14 cellular contexts compared by ENCODE assay signal in the genomic region with DNA sequence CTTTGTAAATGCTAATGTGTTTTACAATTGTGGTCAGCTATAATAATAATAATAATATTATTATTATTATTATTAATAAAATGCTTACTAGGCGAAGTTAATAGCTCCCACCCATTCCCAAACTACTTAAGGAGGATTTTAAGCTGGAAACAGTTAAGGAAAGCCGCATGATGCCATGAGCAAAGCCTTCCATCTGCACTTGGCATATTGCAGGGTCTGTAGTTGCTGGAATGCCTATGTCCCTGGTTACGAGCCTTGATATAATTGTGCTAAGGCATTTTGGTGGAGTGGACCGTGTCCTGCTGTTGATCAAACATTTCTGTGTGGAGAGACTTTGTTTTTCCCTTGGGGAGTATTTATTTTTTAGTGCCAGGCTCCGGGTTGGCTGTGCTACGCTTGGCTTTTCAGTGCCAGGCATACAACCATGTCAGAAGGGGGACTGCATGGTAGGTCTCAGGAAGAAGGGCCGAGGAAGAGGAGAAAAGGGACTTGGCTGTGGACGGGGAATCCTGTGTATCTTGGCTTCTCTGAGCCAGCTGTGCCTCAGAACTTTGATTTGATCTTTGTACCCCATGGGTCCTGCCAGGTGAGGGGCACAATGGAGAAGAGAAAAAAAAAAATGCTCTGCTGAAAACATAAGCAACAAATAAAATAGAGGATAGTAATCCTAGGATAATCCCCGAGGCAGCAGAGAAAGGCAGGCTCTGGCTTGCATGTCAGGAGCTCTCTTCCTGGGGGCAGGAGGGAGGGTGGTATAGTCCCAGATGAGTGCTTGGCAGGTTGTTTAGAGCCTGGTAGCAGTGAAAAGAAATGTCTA.
DNase-seq lines count a peak whose midpoint lies in the region; ATAC-seq and TF ChIP-seq lines count a peak whose summit lies in the region.
"Had no signal": no experiment of that assay in that cellular context is flagged by ENCODE, and none has a peak within 500 bp of the region (broad histone marks: within the 10 kb centered on the region; RNA-seq: fewer than 3 reads in every experiment).

No MANE protein-coding gene starts in this region.

- no peaks in the 10 kb centered on the region for H3K4me1 ChIP-seq in muscle layer of duodenum (ENCODE audit: control insufficient read depth in 1 of 2, insufficient read depth in 2 of 2, low read length in 2 of 2)

- H3K27ac ChIP-seq in C4-2B = peak overlapping the region; percentile 70
- peak overlapping the region; percentile 2 for H3K27ac ChIP-seq in epithelial cell of prostate
- peak overlapping the region; percentile 62 for H3K27ac ChIP-seq in muscle layer of duodenum (ENCODE audit: low read length)

- TF ChIP-seq CTCF in C4-2B (conservative IDR thresholded peaks at IDR 0.05) = no peak

- no peaks in the 10 kb centered on the region for H3K27me3 ChIP-seq in muscle layer of duodenum (ENCODE audit: low read depth, low read length)

- H3K9me3 ChIP-seq in muscle layer of duodenum (ENCODE audit: control insufficient read depth in 1 of 2, low read length in 2 of 2) = no peaks in the 10 kb centered on the region

- no peak for ATAC-seq in GM18907 (IDR thresholded peaks at IDR 0.05; ENCODE audit: unreplicated experiment)
- ATAC-seq: activated CD8-positive, alpha-beta memory T cell treated with anti-CD3 and anti-CD28 coated beads, Interleukin-2, amount 10 ng/mL, durations not matched to agents 7 days and 5 days; stimulated activated naive CD8-positive, alpha-beta T cell treated with anti-CD3 and anti-CD28 coated beads, Interleukin-15, amount 100 ng/mL, for 72 hours had no signal

- H3K36me3 ChIP-seq in muscle layer of duodenum (ENCODE audit: control insufficient read depth in 1 of 2, insufficient read depth in 2 of 2, low read length in 2 of 2) = no peaks in the 10 kb centered on the region

- H3K4me3 ChIP-seq in muscle layer of duodenum (ENCODE audit: low read depth in 1 of 2, low read length in 2 of 2) = no peak overlapping the region

- peak; percentile 5 for DNase-seq in NCI-H2171 (lab: John Stamatoyannopoulos, UW)
- no peak for DNase-seq in epithelial cell of prostate (ENCODE audit: low read depth, low spot score)
- DNase-seq in activated CD4-positive, alpha-beta T cell treated with anti-CD3 and anti-CD28 coated beads for 48 hours = no peak
- DNase-seq in activated CD4-positive, CD25-positive, alpha-beta regulatory T cell (lab: John Stamatoyannopoulos, UW) = no peak
- DNase-seq in stimulated activated naive CD4-positive, alpha-beta T cell treated with Interleukin-2 at 50 U/mL for 16 hours (lab: John Stamatoyannopoulos, UW) = no peak
- DNase-seq: activated CD8-positive, alpha-beta memory T cell treated with anti-CD3 and anti-CD28 coated beads, Interleukin-2, amount 10 ng/mL, durations not matched to agents 7 days and 5 days; activated naive CD4-positive, alpha-beta T cell treated with anti-CD3 and anti-CD28 coated beads, Interleukin-2, amount 50 U/mL, for 16 hours; HCEC 1CT; kidney glomerular epithelial cell; NCI-H187; stimulated activated naive CD8-positive, alpha-beta T cell treated with anti-CD3 and anti-CD28 coated beads, Interleukin-15, amount 100 ng/mL, for 72 hours had no signal

Comparison
In these comparisons a context has a peak if more than half of its experiments do, and no peak if none do; other contexts are left out.
1. H3K27ac ChIP-seq: peak in every context shown above with its lines; median percentile 70 in C4-2B; 62 in muscle layer of duodenum; 2 in epithelial cell of prostate.